23 cellular contexts compared by ENCODE assay signal in genomic region chr14:61119006-61119405, GRCh38.
DNase-seq lines count a peak whose midpoint lies in the region; ATAC-seq and TF ChIP-seq lines count a peak whose summit lies in the region.
"Had no signal": no experiment of that assay in that cellular context is flagged by ENCODE, and none has a peak within 500 bp of the region (broad histone marks: within the 10 kb centered on the region; RNA-seq: fewer than 3 reads in every experiment).

No MANE protein-coding gene starts in this region.

- H2BK5ac ChIP-seq in H9 (ENCODE audit: insufficient read length, low read length) (no peak overlapping the region), neuronal stem cell (ENCODE audit: low read length) (no peak overlapping the region)

- H3K9me3 ChIP-seq in A673 (ENCODE audit: low read depth, low read length, poor library complexity, severe bottlenecking) (peaks cover 10% of the 10 kb centered on the region), H9 (ENCODE audit: control insufficient read depth, low read depth, low read length) (peaks cover 32% of the 10 kb centered on the region), NT2/D1 (ENCODE audit: insufficient read depth, low read length) (peaks cover 25% of the 10 kb centered on the region), iPS-18a (ENCODE audit: control insufficient read depth, low read depth, low read length) (peaks cover 15% of the 10 kb centered on the region), neuronal stem cell (replicated peaks in 1 of 2; ENCODE audit: control insufficient read depth in 2 of 2, insufficient read depth in 1 of 2, low read depth in 1 of 2, low read length in 2 of 2) (peaks cover 4 to 7% of the 10 kb centered on the region in 2 donors), MG63 (no peaks in the 10 kb centered on the region)
- H3K9me3 ChIP-seq: SJSA1 had no signal

- TF ChIP-seq CTCF in A673 (conservative IDR thresholded peaks at IDR 0.05; ENCODE audit: low read depth, low read length) (no peak), H9 (conservative IDR thresholded peaks at IDR 0.05) (no peak)

- H4K91ac ChIP-seq in H9 (ENCODE audit: insufficient read length, low read depth, low read length) (no peak overlapping the region), neuronal stem cell (ENCODE audit: low read depth, low read length, poor library complexity) (no peak overlapping the region)

- no peaks in the 10 kb centered on the region for H3K79me2 ChIP-seq in H9 (ENCODE audit: insufficient read depth, low read length)

- POLR2A ChIA-PET in A673 (lab: Charles Lee; ENCODE audit: low non-redundant PET), result no interaction called here

- intact Hi-C loops in A673 (cut with micrococcal nuclease; ENCODE audit: unreplicated experiment), result no loop called here

- H3K27ac ChIP-seq in A673 (ENCODE audit: low read depth, low read length, poor library complexity, severe bottlenecking) (no peak overlapping the region), H9 (ENCODE audit: insufficient read length, low read depth, low read length) (peak overlapping the region; percentile 48), iPS-18a (ENCODE audit: low read length) (no peak overlapping the region), neuronal stem cell (replicated peaks; ENCODE audit: low read length) (no peak overlapping the region)
- H3K27ac ChIP-seq: HL-60, SJSA1 had no signal

- no peak for ATAC-seq in GM18873 (IDR thresholded peaks at IDR 0.05; ENCODE audit: low FRiP score, unreplicated experiment)

- no peaks in the 10 kb centered on the region; the same call in 1 of the 2 replicates for H3K27me3 Mint-ChIP-seq in H9 (ENCODE audit: low read depth)

- peaks cover 33 to 34% of the 10 kb centered on the region in 2 experiments for H3K4me1 Mint-ChIP-seq in H9

- WGBS in H9 (ENCODE audit: extremely low coverage, insufficient read length, low lambda C conversion rate), result no CpG with 5 or more reads among the region's 1 CpG
- no CpG with 5 or more reads among the region's 1 CpG for WGBS in neuronal stem cell (ENCODE audit: extremely low coverage in 2 of 2, insufficient read length in 2 of 2, insufficient replicate concordance in 1 of 2), 2 donors

- H3K4ac ChIP-seq in H9 (ENCODE audit: low read depth, low read length) (no peak overlapping the region), neuronal stem cell (ENCODE audit: low read length) (no peak overlapping the region)

- H3K14ac ChIP-seq in H9 (ENCODE audit: insufficient read depth, low read length) (no peak overlapping the region), neuronal stem cell (ENCODE audit: low read length) (no peak overlapping the region)

- no peaks in the 10 kb centered on the region for H3K23me2 ChIP-seq in H9 (ENCODE audit: insufficient read length, low read depth, low read length, poor library complexity, severe bottlenecking)

- no peak overlapping the region for H3K4me2 ChIP-seq in H9 (ENCODE audit: insufficient read depth, insufficient read length, low read length)
- no peak overlapping the region for H3K4me2 ChIP-seq in neuronal stem cell (ENCODE audit: insufficient read depth, low read length, poor library complexity, severe bottlenecking)
- H3K4me2 ChIP-seq: BLaER1 treated with 17β-estradiol and CSF1 and Interleukin-3, amounts not matched to agents 10 nM and 100 nM had no signal

- no peak overlapping the region for H3K4me3 Mint-ChIP-seq in H9
- H3K4me3 Mint-ChIP-seq: CD4-positive, alpha-beta memory T cell; T-helper 1 cell treated with Interleukin-12 subunit alpha and Interleukin-12 subunit beta and Interleukin-4 antibody, amounts not matched to agents 30 μg/mL and 1 μg/mL, for 36 hours had no signal

- H4K20me1 ChIP-seq in H9 (ENCODE audit: control insufficient read depth, insufficient read depth, insufficient read length), result no peaks in the 10 kb centered on the region
- H4K20me1 ChIP-seq: BLaER1 treated with 17β-estradiol and CSF1 and Interleukin-3, amounts not matched to agents 10 nM and 100 nM had no signal

- peak overlapping the region; percentile 68 to 79 (median 68); a peak in 6 of 7 replicates for H3K27ac Mint-ChIP-seq in H9
- H3K27ac Mint-ChIP-seq: T-helper 1 cell treated with Interleukin-12 subunit alpha and Interleukin-12 subunit beta and Interleukin-4 antibody, amounts not matched to agents 30 μg/mL and 1 μg/mL, for 36 hours had no signal

- H3K27me3 ChIP-seq in A673 (replicated peaks; ENCODE audit: insufficient read depth, low read depth, low read length, poor library complexity) (no peaks in the 10 kb centered on the region), H9 (ENCODE audit: insufficient read depth, low read length) (no peaks in the 10 kb centered on the region), NT2/D1 (ENCODE audit: insufficient read depth, insufficient read length) (no peaks in the 10 kb centered on the region), iPS-18a (ENCODE audit: control insufficient read depth, insufficient read depth, low read length) (no peaks in the 10 kb centered on the region), neuronal stem cell (ENCODE audit: control insufficient read depth in 3 of 3, insufficient read depth in 3 of 3, low read depth in 1 of 3, low read length in 3 of 3) (no peaks in the 10 kb centered on the region), MG63 (no peaks in the 10 kb centered on the region)
- H3K27me3 ChIP-seq: BLaER1 treated with 17β-estradiol and CSF1 and Interleukin-3, amounts not matched to agents 10 nM and 100 nM; SJSA1 had no signal

- CTCF ChIA-PET in A673 (lab: Charles Lee), result no interaction called here

- H3K9me3 Mint-ChIP-seq in H9, result peaks cover 38 to 52% of the 10 kb centered on the region in 2 experiments

- H2AFZ ChIP-seq in H9 (ENCODE audit: low read length) (no peak overlapping the region), neuronal stem cell (ENCODE audit: low read length) (no peak overlapping the region)

- H3K4me3 ChIP-seq in A673 (ENCODE audit: low read depth, low read length, poor library complexity, severe bottlenecking) (no peak overlapping the region), NT2/D1 (ENCODE audit: insufficient read length, low read depth) (no peak overlapping the region), iPS-18a (ENCODE audit: low read length) (peak overlapping the region; percentile 17), neuronal stem cell (ENCODE audit: low read length in 2 of 2) (no peak overlapping the region), MG63 (no peak overlapping the region)
- H3K4me3 ChIP-seq: BLaER1 treated with 17β-estradiol and CSF1 and Interleukin-3, amounts not matched to agents 10 nM and 100 nM; SJSA1 had no signal

- H2BK120ac ChIP-seq in H9 (ENCODE audit: low read depth, low read length, poor library complexity, severe bottlenecking) (no peak overlapping the region), neuronal stem cell (ENCODE audit: low read depth, low read length) (no peak overlapping the region)

- H2AK5ac ChIP-seq in H9 (ENCODE audit: insufficient read length, low read length) (no peak overlapping the region), neuronal stem cell (ENCODE audit: low read depth, low read length) (no peak overlapping the region)

- H3K23ac ChIP-seq in H9 (ENCODE audit: insufficient read length, low read depth, low read length) (no peak overlapping the region), neuronal stem cell (ENCODE audit: low read depth, low read length, poor library complexity) (no peak overlapping the region)

- peaks cover 33 to 45% (median 42%) of the 10 kb centered on the region in 3 experiments for H3K36me3 Mint-ChIP-seq in H9 (ENCODE audit: insufficient read depth in 1 of 3, low read depth in 3 of 3)

- DNase-seq in A673 (ENCODE audit: low spot score) (peak; percentile 39), H9 (no peak), NT2/D1 (ENCODE audit: low read depth, low spot score) (peak; percentile 46), neuronal stem cell (ENCODE audit: low spot score) (no peak), MG63 (no peak), COR-L47 (lab: John Stamatoyannopoulos, UW) (no peak)
- DNase-seq: CD4-positive, alpha-beta memory T cell; DMS153; H7; Kasumi-1; NCI-H1092; NCI-H1436; NCI-H187 treated with DMSO at 0.1 percent for 48 hours; NCI-H2107; NCI-H2227 treated with DMSO at 0.1 percent for 48 hours; NCI-H510A; OCI-M1 had no signal

- no TSS peak for BruUV-seq in A673 (replicated peaks; lab: Mats Ljungman, UMichigan)

- no peak overlapping the region for H3T11ph ChIP-seq in H9 (ENCODE audit: low read length)

- H3K4me1 ChIP-seq in A673 (ENCODE audit: insufficient read depth, low read length, poor library complexity, severe bottlenecking), result peaks cover 2% of the 10 kb centered on the region
- peaks cover 3% of the 10 kb centered on the region; the same call in 1 of the 2 replicates for H3K4me1 ChIP-seq in H9 (ENCODE audit: insufficient read depth, low read length)
- peaks cover 3% of the 10 kb centered on the region for H3K4me1 ChIP-seq in NT2/D1 (ENCODE audit: insufficient read depth, insufficient read length)
- H3K4me1 ChIP-seq in iPS-18a (ENCODE audit: control insufficient read depth, low read depth, low read length), result peaks cover 25% of the 10 kb centered on the region
- no peaks in the 10 kb centered on the region for H3K4me1 ChIP-seq in neuronal stem cell (ENCODE audit: control insufficient read depth in 2 of 2, insufficient read depth in 1 of 2, low read depth in 1 of 2, low read length in 2 of 2)
- H3K4me1 ChIP-seq: SJSA1 had no signal

- H4K8ac ChIP-seq in H9 (replicated peaks; ENCODE audit: insufficient read length, low read depth, low read length) (no peak overlapping the region), neuronal stem cell (ENCODE audit: low read depth, low read length) (no peak overlapping the region)

- no peak overlapping the region for H2BK15ac ChIP-seq in H9 (ENCODE audit: low read depth, low read length)
- no peak overlapping the region for H2BK15ac ChIP-seq in neuronal stem cell (ENCODE audit: low read length)

- H3K36me3 ChIP-seq in A673 (ENCODE audit: insufficient read depth, low read length, poor library complexity, severe bottlenecking) (no peaks in the 10 kb centered on the region), NT2/D1 (ENCODE audit: insufficient read depth, insufficient read length, low read length) (no peaks in the 10 kb centered on the region), iPS-18a (ENCODE audit: control insufficient read depth, low read depth, low read length) (no peaks in the 10 kb centered on the region), neuronal stem cell (replicated peaks in 1 of 2; ENCODE audit: control insufficient read depth in 2 of 2, insufficient read depth in 2 of 2, low read length in 2 of 2) (peaks cover 0 to 1% of the 10 kb centered on the region in 2 donors), MG63 (no peaks in the 10 kb centered on the region)
- H3K36me3 ChIP-seq: SJSA1 had no signal

- H3K9ac ChIP-seq in H9 (ENCODE audit: extremely low read depth, insufficient read length, low read length) (no peak overlapping the region), NT2/D1 (ENCODE audit: insufficient read length, low read depth) (no peak overlapping the region), iPS-18a (ENCODE audit: low read length) (no peak overlapping the region), neuronal stem cell (ENCODE audit: low read depth, low read length, poor library complexity) (no peak overlapping the region)
- H3K9ac ChIP-seq: BLaER1 treated with 17β-estradiol and CSF1 and Interleukin-3, amounts not matched to agents 10 nM and 100 nM had no signal

- H2BK12ac ChIP-seq in H9 (ENCODE audit: insufficient read length, low read depth, low read length) (no peak overlapping the region), neuronal stem cell (ENCODE audit: low read length) (no peak overlapping the region)

- H3K18ac ChIP-seq in H9 (ENCODE audit: insufficient read length, low read depth, low read length), result no peak overlapping the region
- H3K18ac ChIP-seq in neuronal stem cell (ENCODE audit: low read length), result no peak overlapping the region

- no peak overlapping the region for H4K5ac ChIP-seq in H9 (ENCODE audit: insufficient read length, low read depth, low read length)

- no peaks in the 10 kb centered on the region for H3K79me1 ChIP-seq in H9 (ENCODE audit: insufficient read depth, low read depth, low read length, poor library complexity, severe bottlenecking)
- no peaks in the 10 kb centered on the region for H3K79me1 ChIP-seq in neuronal stem cell (ENCODE audit: low read depth, low read length)

- no peak overlapping the region for H3K56ac ChIP-seq in H9 (ENCODE audit: insufficient read length, low read depth, low read length)

- H2BK20ac ChIP-seq in H9 (ENCODE audit: low read depth, low read length, poor library complexity, severe bottlenecking), result no peak overlapping the region

Comparison
In these comparisons a context has a peak if more than half of its experiments do, and no peak if none do; other contexts are left out.
1. DNase-seq: peak in A673 (single experiment) and NT2/D1 (single experiment); none in H9 (single experiment), neuronal stem cell (single experiment), MG63 (single experiment) and COR-L47 (single experiment).